1 cellular context compared by ENCODE assay signal in the genomic region with DNA sequence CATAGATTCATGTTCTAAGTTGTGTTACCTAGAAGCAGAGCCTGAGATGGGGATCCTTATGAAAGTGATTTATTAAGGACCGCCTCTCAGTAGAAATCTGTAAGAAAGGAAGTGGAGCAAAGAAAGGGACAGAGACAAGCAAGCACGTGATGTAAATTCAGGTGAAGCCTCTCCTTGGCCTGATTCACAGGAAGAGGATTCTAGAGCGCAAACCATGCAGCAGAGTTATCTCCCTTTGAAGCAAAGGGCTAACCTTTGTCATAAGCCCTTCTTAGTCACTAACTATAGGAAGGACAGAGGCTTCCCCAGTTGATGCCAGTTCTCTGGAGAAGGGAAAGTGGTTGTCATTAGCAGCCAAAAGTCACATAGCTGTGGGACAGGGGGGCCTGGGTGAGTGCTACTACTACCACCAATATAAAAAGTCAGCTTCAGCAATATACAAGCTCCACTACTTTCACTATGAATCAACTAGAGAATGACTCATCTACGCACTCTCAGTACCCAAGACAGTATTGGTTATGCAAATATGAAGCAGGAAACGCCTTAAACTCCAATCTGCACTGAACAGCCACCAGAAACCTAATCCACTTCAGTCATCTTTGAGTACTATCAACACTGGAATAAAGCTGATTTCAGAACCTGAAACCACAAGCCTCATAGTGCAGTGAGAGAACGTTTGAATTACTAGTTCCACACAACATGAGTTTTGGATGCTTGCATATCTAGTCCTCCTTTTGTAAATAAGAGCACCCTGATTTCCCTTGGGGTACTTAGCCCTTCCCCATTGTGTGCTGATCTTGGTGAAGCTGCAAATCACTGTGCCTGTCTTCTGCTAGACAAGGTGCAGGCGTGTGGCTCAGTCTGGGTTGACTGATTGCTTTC.
A peak's percentile ranks its signal among the peaks of the same experiment; 100 is the strongest.
TF ChIP-seq lines count a peak whose summit lies in the region.

No MANE protein-coding gene starts in this region.

TF ChIP-seq in K562, 482 proteins besides CTCF, POLR2A, EP300 and RAD21 (continued from another document and continues in another):
- TF ChIP-seq BCLAF1 (IDR thresholded peaks at IDR 0.05; ENCODE audit: borderline replicate concordance in 1 of 2, control insufficient read depth in 1 of 2, low read depth in 2 of 2, low read length in 1 of 2) (no peak), TCFL5 (CRISPR knock-in tag; conservative IDR thresholded peaks at IDR 0.05) (no peak), E2F3 (CRISPR knock-in tag; IDR thresholded peaks at IDR 0.05) (no peak), ZNF274 (IDR thresholded peaks at IDR 0.05; ENCODE audit: borderline replicate concordance, low read depth, low read length) (no peak), ZNF75A (CRISPR knock-in tag; IDR thresholded peaks at IDR 0.05) (no peak), CBX8 (IDR thresholded peaks at IDR 0.05; ENCODE audit: borderline replicate concordance, extremely low read depth, low read depth, low read length, poor library complexity, severe bottlenecking) (no peak), GTF2E2 (tag; IDR thresholded peaks at IDR 0.05) (no peak), ZBTB1 (CRISPR knock-in tag; IDR thresholded peaks at IDR 0.05; ENCODE audit: borderline replicate concordance, low read depth) (no peak), RAD51 (IDR thresholded peaks at IDR 0.05; ENCODE audit: borderline replicate concordance, low read depth) (no peak), ZNF24 (IDR thresholded peaks at IDR 0.05) (peak; percentile 38; the same call in 1 of the 2 replicates), ZNF449 (CRISPR knock-in tag; IDR thresholded peaks at IDR 0.05) (no peak), ZNF224 (CRISPR knock-in tag; IDR thresholded peaks at IDR 0.05) (no peak), RBFOX2 (IDR thresholded peaks at IDR 0.05; ENCODE audit: low read depth, low read length) (no peak), HDAC8 (tag; IDR thresholded peaks at IDR 0.05) (no peak), BCL6 (CRISPR knock-in tag; IDR thresholded peaks at IDR 0.05) (no peak), ZNF785 (CRISPR knock-in tag; IDR thresholded peaks at IDR 0.05) (no peak), TEAD4 (IDR thresholded peaks at IDR 0.05; ENCODE audit: low read length) (peak; percentile 97), TEAD4 (CRISPR knock-in tag; IDR thresholded peaks at IDR 0.05; ENCODE audit: borderline replicate concordance) (no peak), THRAP3 (IDR thresholded peaks at IDR 0.05; ENCODE audit: borderline replicate concordance) (no peak), ZNF551 (CRISPR knock-in tag; IDR thresholded peaks at IDR 0.05) (no peak), FOXA1 (IDR thresholded peaks at IDR 0.05; ENCODE audit: borderline replicate concordance) (no peak), STAT5B (CRISPR knock-in tag; IDR thresholded peaks at IDR 0.05) (no peak), RCOR1 (IDR thresholded peaks at IDR 0.05; ENCODE audit: borderline replicate concordance in 1 of 2, low read depth in 2 of 2, low read length in 2 of 2) (peak; percentile 87 to 94), ZNF77 (CRISPR knock-in tag; IDR thresholded peaks at IDR 0.05) (no peak), LEF1 (IDR thresholded peaks at IDR 0.05) (peak; percentile 64; the same call in 1 of the 2 replicates), NR2C1 (IDR thresholded peaks at IDR 0.05) (no peak), NR2C1 (tag; IDR thresholded peaks at IDR 0.05) (0 out of 2 replicates have a peak, but pooled peaks have one; percentile 15), ZNF766 (CRISPR knock-in tag; conservative IDR thresholded peaks at IDR 0.05) (no peak; the same call in 1 of the 2 replicates), ZBTB34 (CRISPR knock-in tag; IDR thresholded peaks at IDR 0.05) (no peak), NFIX (CRISPR knock-in tag; IDR thresholded peaks at IDR 0.05; ENCODE audit: low read depth) (no peak), NFATC3 (IDR thresholded peaks at IDR 0.05) (0 out of 2 replicates have a peak, but pooled peaks have one; percentile 31), HOXB6 (CRISPR knock-in tag; IDR thresholded peaks at IDR 0.05; ENCODE audit: borderline replicate concordance) (no peak), ZNF134 (CRISPR knock-in tag; conservative IDR thresholded peaks at IDR 0.05) (no peak), POLR2H (tag; IDR thresholded peaks at IDR 0.05; ENCODE audit: low read depth) (no peak), FOXK2 (conservative IDR thresholded peaks at IDR 0.05 in 1 of 2, IDR thresholded peaks at IDR 0.05 in 1 of 2; ENCODE audit: low read depth in 2 of 2) (peak; percentile 32 to 65; a peak in 2 of 4 replicates), ZNF175 (CRISPR knock-in tag; IDR thresholded peaks at IDR 0.05; ENCODE audit: low read depth) (no peak), SMC3 (conservative IDR thresholded peaks at IDR 0.05; ENCODE audit: insufficient read depth, low read depth, low read length) (no peak), HDAC1 (IDR thresholded peaks at IDR 0.05) (peak in 1 of 2 experiments; percentile 97; a peak in 2 of 4 replicates), TAF9B (IDR thresholded peaks at IDR 0.05; ENCODE audit: partially characterized antibody) (no peak), HIVEP1 (CRISPR knock-in tag; IDR thresholded peaks at IDR 0.05) (no peak), CHD2 (IDR thresholded peaks at IDR 0.05; ENCODE audit: low read depth, low read length) (no peak), MAX (CRISPR knock-in tag; IDR thresholded peaks at IDR 0.05) (no peak), SMARCA5 (IDR thresholded peaks at IDR 0.05) (no peak), DLX4 (CRISPR knock-in tag; IDR thresholded peaks at IDR 0.05) (no peak), ZNF76 (CRISPR knock-in tag; IDR thresholded peaks at IDR 0.05; ENCODE audit: borderline replicate concordance) (no peak), NFRKB (IDR thresholded peaks at IDR 0.05; ENCODE audit: low read depth) (no peak), ARHGAP35 (IDR thresholded peaks at IDR 0.05; ENCODE audit: partially characterized antibody) (no peak), NR2C2 (CRISPR knock-in tag; IDR thresholded peaks at IDR 0.05) (no peak), NR2C2 (tag; IDR thresholded peaks at IDR 0.05) (no peak), CEBPB (tag; IDR thresholded peaks at IDR 0.05) (no peak), KHSRP (IDR thresholded peaks at IDR 0.05) (peak; percentile 41; the same call in 1 of the 2 replicates), CXXC5 (CRISPR knock-in tag; IDR thresholded peaks at IDR 0.05) (no peak), MTF1 (CRISPR knock-in tag; IDR thresholded peaks at IDR 0.05; ENCODE audit: borderline replicate concordance) (no peak), ZBTB8A (IDR thresholded peaks at IDR 0.05; ENCODE audit: partially characterized antibody) (no peak), HMG20A (CRISPR knock-in tag; conservative IDR thresholded peaks at IDR 0.05) (no peak), KAT2B (IDR thresholded peaks at IDR 0.05; ENCODE audit: low read depth, low read length) (no peak), TRIM28 (IDR thresholded peaks at IDR 0.05) (no peak), ARID1B (IDR thresholded peaks at IDR 0.05) (peak; percentile 95), MED1 (CRISPR knock-in tag; IDR thresholded peaks at IDR 0.05; ENCODE audit: borderline replicate concordance) (no peak)
- TF ChIP-seq, protein P1, sequence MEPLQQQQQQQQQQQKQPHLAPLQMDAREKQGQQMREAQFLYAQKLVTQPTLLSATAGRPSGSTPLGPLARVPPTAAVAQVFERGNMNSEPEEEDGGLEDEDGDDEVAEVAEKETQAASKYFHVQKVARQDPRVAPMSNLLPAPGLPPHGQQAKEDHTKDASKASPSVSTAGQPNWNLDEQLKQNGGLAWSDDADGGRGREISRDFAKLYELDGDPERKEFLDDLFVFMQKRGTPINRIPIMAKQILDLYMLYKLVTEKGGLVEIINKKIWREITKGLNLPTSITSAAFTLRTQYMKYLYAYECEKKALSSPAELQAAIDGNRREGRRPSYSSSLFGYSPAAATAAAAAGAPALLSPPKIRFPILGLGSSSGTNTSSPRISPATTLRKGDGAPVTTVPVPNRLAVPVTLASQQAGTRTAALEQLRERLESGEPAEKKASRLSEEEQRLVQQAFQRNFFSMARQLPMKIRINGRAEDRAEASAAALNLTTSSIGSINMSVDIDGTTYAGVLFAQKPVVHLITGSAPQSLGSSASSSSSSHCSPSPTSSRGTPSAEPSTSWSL (CRISPR knock-in tag; IDR thresholded peaks at IDR 0.05; ENCODE audit: borderline replicate concordance): no peak
- TF ChIP-seq, protein P2, sequence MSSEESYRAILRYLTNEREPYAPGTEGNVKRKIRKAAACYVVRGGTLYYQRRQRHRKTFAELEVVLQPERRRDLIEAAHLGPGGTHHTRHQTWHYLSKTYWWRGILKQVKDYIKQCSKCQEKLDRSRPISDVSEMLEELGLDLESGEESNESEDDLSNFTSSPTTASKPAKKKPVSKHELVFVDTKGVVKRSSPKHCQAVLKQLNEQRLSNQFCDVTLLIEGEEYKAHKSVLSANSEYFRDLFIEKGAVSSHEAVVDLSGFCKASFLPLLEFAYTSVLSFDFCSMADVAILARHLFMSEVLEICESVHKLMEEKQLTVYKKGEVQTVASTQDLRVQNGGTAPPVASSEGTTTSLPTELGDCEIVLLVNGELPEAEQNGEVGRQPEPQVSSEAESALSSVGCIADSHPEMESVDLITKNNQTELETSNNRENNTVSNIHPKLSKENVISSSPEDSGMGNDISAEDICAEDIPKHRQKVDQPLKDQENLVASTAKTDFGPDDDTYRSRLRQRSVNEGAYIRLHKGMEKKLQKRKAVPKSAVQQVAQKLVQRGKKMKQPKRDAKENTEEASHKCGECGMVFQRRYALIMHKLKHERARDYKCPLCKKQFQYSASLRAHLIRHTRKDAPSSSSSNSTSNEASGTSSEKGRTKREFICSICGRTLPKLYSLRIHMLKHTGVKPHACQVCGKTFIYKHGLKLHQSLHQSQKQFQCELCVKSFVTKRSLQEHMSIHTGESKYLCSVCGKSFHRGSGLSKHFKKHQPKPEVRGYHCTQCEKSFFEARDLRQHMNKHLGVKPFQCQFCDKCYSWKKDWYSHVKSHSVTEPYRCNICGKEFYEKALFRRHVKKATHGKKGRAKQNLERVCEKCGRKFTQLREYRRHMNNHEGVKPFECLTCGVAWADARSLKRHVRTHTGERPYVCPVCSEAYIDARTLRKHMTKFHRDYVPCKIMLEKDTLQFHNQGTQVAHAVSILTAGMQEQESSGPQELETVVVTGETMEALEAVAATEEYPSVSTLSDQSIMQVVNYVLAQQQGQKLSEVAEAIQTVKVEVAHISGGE (CRISPR knock-in tag; IDR thresholded peaks at IDR 0.05): no peak
- TF ChIP-seq, protein P3, sequence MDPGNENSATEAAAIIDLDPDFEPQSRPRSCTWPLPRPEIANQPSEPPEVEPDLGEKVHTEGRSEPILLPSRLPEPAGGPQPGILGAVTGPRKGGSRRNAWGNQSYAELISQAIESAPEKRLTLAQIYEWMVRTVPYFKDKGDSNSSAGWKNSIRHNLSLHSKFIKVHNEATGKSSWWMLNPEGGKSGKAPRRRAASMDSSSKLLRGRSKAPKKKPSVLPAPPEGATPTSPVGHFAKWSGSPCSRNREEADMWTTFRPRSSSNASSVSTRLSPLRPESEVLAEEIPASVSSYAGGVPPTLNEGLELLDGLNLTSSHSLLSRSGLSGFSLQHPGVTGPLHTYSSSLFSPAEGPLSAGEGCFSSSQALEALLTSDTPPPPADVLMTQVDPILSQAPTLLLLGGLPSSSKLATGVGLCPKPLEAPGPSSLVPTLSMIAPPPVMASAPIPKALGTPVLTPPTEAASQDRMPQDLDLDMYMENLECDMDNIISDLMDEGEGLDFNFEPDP (CRISPR knock-in tag; IDR thresholded peaks at IDR 0.05): no peak
